Comparison of ENCODE assay signal across 8 cellular contexts in genomic region chr4:7872264-7872771, GRCh38.
DNase-seq lines count a peak whose midpoint lies in the region; ATAC-seq and TF ChIP-seq lines count a peak whose summit lies in the region.

No MANE protein-coding gene starts in this region.

- H3K4me1 ChIP-seq in gastrocnemius medialis = peaks cover 24 to 25% of the 10 kb centered on the region in 2 donors

- no peak for TF ChIP-seq CTCF in fibroblast of mammary gland (conservative IDR thresholded peaks at IDR 0.05; ENCODE audit: control insufficient read depth, insufficient read depth, low read depth, low read length)
- no peak for TF ChIP-seq CTCF in gastrocnemius medialis (IDR thresholded peaks at IDR 0.05 in 4 of 5, conservative IDR thresholded peaks at IDR 0.05 in 1 of 5)

- no peak for TF ChIP-seq POLR2A in gastrocnemius medialis (IDR thresholded peaks at IDR 0.05)

- H3K36me3 ChIP-seq in gastrocnemius medialis = peaks cover 0 to 10% of the 10 kb centered on the region in 2 donors

- in situ Hi-C loops in gastrocnemius medialis (cut with MboI; ENCODE audit: low sequenced_read_pairs in 4 of 4) = no loop called here
- in situ Hi-C loops in ACHN (cut with HindIII; ENCODE audit: low pct_ligation_motif_present, low pct_unique_long_range_greater_than_20kb, low sequenced_read_pairs) = no loop called here

- intact Hi-C loops in gastrocnemius medialis (cut with DNase I; ENCODE audit: low total_unique reads) = loop anchor here (1.0 to 5.0 kb wide), 2 partner anchors 65 to 68 kb away; partner anchors contain the start of gene AFAP1

- DNase-seq in GM03348 (ENCODE audit: low spot score) (peak; percentile 74), NCI-H524 treated with DMSO at 0.1 percent for 48 hours (lab: John Stamatoyannopoulos, UW) (peak; percentile 97), fibroblast of mammary gland (ENCODE audit: low read depth) (peak; percentile 96), gastrocnemius medialis (peak; percentile 85 to 91), ACHN (no peak)

- no peaks in the 10 kb centered on the region for H3K27me3 ChIP-seq in gastrocnemius medialis

- no peaks in the 10 kb centered on the region for H3K9me3 ChIP-seq in gastrocnemius medialis

- H3K27ac ChIP-seq in gastrocnemius medialis = peak overlapping the region; percentile 78 to 83 (median 82)

- H3K4me3 ChIP-seq in fibroblast of mammary gland (ENCODE audit: control insufficient read depth, low read depth, low read length) = peak overlapping the region; percentile 41
- H3K4me3 ChIP-seq in gastrocnemius medialis = peak overlapping the region in 3 of 4 donors; percentile 8 to 35 (median 34)

- ATAC-seq in gastrocnemius medialis (peak; percentile 89), HG02642 (IDR thresholded peaks at IDR 0.05; ENCODE audit: poor library complexity, unreplicated experiment) (no peak), HG02938 (IDR thresholded peaks at IDR 0.05; ENCODE audit: unreplicated experiment) (no peak), HG03045 (IDR thresholded peaks at IDR 0.05; ENCODE audit: unreplicated experiment) (no peak)

Comparison
In these comparisons a context has a peak if more than half of its experiments do, and no peak if none do; other contexts are left out.
1. ATAC-seq: peak in gastrocnemius medialis (2 of 2); none in HG02642 (single experiment), HG02938 (single experiment) and HG03045 (single experiment).